In the genomic region with DNA sequence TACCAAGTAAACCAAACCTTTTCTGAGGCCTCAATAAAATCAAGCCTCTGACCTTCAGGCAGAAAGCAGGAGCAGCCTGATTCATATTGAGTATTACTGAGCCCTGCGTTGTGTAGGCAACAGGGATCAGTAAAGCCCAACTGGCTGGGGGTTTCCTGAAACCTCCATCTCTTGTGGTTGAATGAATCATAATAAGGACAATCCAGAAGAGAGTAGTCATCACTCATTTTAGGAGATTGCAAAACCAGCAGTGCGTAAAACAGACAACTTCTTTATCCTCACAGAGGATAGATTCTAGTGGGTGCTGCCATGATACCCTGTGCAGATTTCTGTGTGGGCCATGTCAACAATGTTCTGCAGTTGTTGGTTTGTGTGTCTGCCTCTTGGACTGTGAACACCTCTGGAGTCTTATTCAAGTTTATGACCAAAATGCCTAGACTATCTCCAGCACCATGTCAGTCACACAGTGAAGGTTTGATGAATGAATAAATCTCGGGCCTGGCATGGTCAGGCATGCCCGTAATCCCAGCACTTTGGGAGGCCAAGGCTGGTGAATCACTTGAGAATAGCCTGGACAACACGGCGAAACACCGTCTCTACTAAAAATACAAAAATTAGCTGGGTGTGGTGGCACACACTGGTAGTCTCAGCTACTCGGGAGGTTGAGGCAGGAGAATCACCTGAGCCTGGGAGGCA, we compare ENCODE assay signal across 2 cellular contexts.
TF ChIP-seq lines count a peak whose summit lies in the region.

No MANE protein-coding gene starts in this region.

TF ChIP-seq in HEK293, 187 proteins besides CTCF, POLR2A, EP300 and RAD21 (continued from another document and continues in another):
- TF ChIP-seq, protein P1, sequence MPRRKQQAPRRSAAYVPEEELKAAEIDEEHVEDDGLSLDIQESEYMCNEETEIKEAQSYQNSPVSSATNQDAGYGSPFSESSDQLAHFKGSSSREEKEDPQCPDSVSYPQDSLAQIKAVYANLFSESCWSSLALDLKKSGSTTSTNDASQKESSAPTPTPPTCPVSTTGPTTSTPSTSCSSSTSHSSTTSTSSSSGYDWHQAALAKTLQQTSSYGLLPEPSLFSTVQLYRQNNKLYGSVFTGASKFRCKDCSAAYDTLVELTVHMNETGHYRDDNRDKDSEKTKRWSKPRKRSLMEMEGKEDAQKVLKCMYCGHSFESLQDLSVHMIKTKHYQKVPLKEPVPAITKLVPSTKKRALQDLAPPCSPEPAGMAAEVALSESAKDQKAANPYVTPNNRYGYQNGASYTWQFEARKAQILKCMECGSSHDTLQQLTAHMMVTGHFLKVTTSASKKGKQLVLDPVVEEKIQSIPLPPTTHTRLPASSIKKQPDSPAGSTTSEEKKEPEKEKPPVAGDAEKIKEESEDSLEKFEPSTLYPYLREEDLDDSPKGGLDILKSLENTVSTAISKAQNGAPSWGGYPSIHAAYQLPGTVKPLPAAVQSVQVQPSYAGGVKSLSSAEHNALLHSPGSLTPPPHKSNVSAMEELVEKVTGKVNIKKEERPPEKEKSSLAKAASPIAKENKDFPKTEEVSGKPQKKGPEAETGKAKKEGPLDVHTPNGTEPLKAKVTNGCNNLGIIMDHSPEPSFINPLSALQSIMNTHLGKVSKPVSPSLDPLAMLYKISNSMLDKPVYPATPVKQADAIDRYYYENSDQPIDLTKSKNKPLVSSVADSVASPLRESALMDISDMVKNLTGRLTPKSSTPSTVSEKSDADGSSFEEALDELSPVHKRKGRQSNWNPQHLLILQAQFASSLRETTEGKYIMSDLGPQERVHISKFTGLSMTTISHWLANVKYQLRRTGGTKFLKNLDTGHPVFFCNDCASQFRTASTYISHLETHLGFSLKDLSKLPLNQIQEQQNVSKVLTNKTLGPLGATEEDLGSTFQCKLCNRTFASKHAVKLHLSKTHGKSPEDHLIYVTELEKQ (tag by site-specific recombination; IDR thresholded peaks at IDR 0.05; ENCODE audit: borderline replicate concordance), result peak; percentile 17; the same call in 1 of the 2 replicates
- 0 out of 2 replicates have a peak, but pooled peaks have one; percentile 27 for TF ChIP-seq SP3 (tag by site-specific recombination; IDR thresholded peaks at IDR 0.05)
- TF ChIP-seq, protein P2, sequence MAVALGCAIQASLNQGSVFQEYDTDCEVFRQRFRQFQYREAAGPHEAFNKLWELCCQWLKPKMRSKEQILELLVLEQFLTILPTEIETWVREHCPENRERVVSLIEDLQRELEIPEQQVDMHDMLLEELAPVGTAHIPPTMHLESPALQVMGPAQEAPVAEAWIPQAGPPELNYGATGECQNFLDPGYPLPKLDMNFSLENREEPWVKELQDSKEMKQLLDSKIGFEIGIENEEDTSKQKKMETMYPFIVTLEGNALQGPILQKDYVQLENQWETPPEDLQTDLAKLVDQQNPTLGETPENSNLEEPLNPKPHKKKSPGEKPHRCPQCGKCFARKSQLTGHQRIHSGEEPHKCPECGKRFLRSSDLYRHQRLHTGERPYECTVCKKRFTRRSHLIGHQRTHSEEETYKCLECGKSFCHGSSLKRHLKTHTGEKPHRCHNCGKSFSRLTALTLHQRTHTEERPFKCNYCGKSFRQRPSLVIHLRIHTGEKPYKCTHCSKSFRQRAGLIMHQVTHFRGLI (tag by site-specific recombination; IDR thresholded peaks at IDR 0.05), result peak; percentile 98
- TF ChIP-seq, protein P3, sequence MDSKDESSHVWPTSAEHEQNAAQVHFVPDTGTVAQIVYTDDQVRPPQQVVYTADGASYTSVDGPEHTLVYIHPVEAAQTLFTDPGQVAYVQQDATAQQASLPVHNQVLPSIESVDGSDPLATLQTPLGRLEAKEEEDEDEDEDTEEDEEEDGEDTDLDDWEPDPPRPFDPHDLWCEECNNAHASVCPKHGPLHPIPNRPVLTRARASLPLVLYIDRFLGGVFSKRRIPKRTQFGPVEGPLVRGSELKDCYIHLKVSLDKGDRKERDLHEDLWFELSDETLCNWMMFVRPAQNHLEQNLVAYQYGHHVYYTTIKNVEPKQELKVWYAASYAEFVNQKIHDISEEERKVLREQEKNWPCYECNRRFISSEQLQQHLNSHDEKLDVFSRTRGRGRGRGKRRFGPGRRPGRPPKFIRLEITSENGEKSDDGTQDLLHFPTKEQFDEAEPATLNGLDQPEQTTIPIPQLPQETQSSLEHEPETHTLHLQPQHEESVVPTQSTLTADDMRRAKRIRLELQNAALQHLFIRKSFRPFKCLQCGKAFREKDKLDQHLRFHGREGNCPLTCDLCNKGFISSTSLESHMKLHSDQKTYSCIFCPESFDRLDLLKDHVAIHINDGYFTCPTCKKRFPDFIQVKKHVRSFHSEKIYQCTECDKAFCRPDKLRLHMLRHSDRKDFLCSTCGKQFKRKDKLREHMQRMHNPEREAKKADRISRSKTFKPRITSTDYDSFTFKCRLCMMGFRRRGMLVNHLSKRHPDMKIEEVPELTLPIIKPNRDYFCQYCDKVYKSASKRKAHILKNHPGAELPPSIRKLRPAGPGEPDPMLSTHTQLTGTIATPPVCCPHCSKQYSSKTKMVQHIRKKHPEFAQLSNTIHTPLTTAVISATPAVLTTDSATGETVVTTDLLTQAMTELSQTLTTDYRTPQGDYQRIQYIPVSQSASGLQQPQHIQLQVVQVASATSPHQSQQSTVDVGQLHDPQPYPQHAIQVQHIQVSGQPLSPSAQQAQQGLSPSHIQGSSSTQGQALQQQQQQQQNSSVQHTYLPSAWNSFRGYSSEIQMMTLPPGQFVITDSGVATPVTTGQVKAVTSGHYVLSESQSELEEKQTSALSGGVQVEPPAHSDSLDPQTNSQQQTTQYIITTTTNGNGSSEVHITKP (tag by site-specific recombination; IDR thresholded peaks at IDR 0.05), result peak; percentile 90
- peak; percentile 3; the same call in 1 of the 2 replicates for TF ChIP-seq ZNF335 (tag by site-specific recombination; conservative IDR thresholded peaks at IDR 0.05)
- TF ChIP-seq, protein P4, sequence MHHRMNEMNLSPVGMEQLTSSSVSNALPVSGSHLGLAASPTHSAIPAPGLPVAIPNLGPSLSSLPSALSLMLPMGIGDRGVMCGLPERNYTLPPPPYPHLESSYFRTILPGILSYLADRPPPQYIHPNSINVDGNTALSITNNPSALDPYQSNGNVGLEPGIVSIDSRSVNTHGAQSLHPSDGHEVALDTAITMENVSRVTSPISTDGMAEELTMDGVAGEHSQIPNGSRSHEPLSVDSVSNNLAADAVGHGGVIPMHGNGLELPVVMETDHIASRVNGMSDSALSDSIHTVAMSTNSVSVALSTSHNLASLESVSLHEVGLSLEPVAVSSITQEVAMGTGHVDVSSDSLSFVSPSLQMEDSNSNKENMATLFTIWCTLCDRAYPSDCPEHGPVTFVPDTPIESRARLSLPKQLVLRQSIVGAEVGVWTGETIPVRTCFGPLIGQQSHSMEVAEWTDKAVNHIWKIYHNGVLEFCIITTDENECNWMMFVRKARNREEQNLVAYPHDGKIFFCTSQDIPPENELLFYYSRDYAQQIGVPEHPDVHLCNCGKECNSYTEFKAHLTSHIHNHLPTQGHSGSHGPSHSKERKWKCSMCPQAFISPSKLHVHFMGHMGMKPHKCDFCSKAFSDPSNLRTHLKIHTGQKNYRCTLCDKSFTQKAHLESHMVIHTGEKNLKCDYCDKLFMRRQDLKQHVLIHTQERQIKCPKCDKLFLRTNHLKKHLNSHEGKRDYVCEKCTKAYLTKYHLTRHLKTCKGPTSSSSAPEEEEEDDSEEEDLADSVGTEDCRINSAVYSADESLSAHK (tag by site-specific recombination; IDR thresholded peaks at IDR 0.05), result peak; percentile 98
- no peak for TF ChIP-seq ZNF155 (tag by site-specific recombination; IDR thresholded peaks at IDR 0.05)
- TF ChIP-seq ZNF366 (tag by site-specific recombination; conservative IDR thresholded peaks at IDR 0.05), result peak; percentile 65

TF ChIP-seq in WTC11, 78 proteins besides CTCF, POLR2A, EP300 and RAD21 (continued from another document):
- TF ChIP-seq, protein P5, sequence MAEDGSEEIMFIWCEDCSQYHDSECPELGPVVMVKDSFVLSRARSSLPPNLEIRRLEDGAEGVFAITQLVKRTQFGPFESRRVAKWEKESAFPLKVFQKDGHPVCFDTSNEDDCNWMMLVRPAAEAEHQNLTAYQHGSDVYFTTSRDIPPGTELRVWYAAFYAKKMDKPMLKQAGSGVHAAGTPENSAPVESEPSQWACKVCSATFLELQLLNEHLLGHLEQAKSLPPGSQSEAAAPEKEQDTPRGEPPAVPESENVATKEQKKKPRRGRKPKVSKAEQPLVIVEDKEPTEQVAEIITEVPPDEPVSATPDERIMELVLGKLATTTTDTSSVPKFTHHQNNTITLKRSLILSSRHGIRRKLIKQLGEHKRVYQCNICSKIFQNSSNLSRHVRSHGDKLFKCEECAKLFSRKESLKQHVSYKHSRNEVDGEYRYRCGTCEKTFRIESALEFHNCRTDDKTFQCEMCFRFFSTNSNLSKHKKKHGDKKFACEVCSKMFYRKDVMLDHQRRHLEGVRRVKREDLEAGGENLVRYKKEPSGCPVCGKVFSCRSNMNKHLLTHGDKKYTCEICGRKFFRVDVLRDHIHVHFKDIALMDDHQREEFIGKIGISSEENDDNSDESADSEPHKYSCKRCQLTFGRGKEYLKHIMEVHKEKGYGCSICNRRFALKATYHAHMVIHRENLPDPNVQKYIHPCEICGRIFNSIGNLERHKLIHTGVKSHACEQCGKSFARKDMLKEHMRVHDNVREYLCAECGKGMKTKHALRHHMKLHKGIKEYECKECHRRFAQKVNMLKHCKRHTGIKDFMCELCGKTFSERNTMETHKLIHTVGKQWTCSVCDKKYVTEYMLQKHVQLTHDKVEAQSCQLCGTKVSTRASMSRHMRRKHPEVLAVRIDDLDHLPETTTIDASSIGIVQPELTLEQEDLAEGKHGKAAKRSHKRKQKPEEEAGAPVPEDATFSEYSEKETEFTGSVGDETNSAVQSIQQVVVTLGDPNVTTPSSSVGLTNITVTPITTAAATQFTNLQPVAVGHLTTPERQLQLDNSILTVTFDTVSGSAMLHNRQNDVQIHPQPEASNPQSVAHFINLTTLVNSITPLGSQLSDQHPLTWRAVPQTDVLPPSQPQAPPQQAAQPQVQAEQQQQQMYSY (CRISPR knock-in tag; IDR thresholded peaks at IDR 0.05), result no peak
- TF ChIP-seq, protein P6, sequence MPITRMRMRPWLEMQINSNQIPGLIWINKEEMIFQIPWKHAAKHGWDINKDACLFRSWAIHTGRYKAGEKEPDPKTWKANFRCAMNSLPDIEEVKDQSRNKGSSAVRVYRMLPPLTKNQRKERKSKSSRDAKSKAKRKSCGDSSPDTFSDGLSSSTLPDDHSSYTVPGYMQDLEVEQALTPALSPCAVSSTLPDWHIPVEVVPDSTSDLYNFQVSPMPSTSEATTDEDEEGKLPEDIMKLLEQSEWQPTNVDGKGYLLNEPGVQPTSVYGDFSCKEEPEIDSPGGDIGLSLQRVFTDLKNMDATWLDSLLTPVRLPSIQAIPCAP (CRISPR knock-in tag; IDR thresholded peaks at IDR 0.05), result no peak
